9 cellular contexts compared by ENCODE assay signal in genomic region chr12:6338955-6339761, GRCh38. TPM values are rescaled to one million over a fixed set of nuclear protein-coding genes. Genes with fewer than 3 reads are reported as not detected.
A peak's percentile ranks its signal among the peaks of the same experiment; 100 is the strongest.
DNase-seq lines count a peak whose midpoint lies in the region; ATAC-seq lines count a peak whose summit lies in the region.
"Had no signal": no experiment of that assay in that cellular context is flagged by ENCODE, and none has a peak within 500 bp of the region (broad histone marks: within the 10 kb centered on the region; RNA-seq: fewer than 3 reads in every experiment).

No MANE protein-coding gene starts in this region.

- H3K36me3 ChIP-seq in BLaER1 treated with 17β-estradiol and CSF1 and Interleukin-3, amounts not matched to agents 10 nM and 100 nM: peaks cover 28 to 69% (median 52%) of the 10 kb centered on the region in 11 experiments

- peak overlapping the region; percentile 94 to 100 (median 98) for H3K9ac ChIP-seq in BLaER1 treated with 17β-estradiol and CSF1 and Interleukin-3, amounts not matched to agents 10 nM and 100 nM

- no peaks in the 10 kb centered on the region; a peak in 1 of 22 replicates for H3K27me3 ChIP-seq in BLaER1 treated with 17β-estradiol and CSF1 and Interleukin-3, amounts not matched to agents 10 nM and 100 nM
- no peaks in the 10 kb centered on the region for H3K27me3 ChIP-seq in mononuclear cell (ENCODE audit: insufficient read depth, low read length)

- no peaks in the 10 kb centered on the region for H3K9me3 ChIP-seq in BLaER1 treated with 17β-estradiol and CSF1 and Interleukin-3, amounts not matched to agents 10 nM and 100 nM (replicated peaks in 1 of 11)
- no peaks in the 10 kb centered on the region for H3K9me3 ChIP-seq in mononuclear cell (ENCODE audit: low read depth, low read length)

- H4K20me1 ChIP-seq in BLaER1 treated with 17β-estradiol and CSF1 and Interleukin-3, amounts not matched to agents 10 nM and 100 nM: peaks cover 61 to 75% (median 71%) of the 10 kb centered on the region in 11 experiments

- no peak for ATAC-seq in GM18909 (IDR thresholded peaks at IDR 0.05; ENCODE audit: poor library complexity, unreplicated experiment)

- DNase-seq in HUDEP-2 (lab: John Stamatoyannopoulos, UW; ENCODE audit: unreplicated experiment in 76 of 76) (no peak), RPMI8226 (no peak)
- DNase-seq: activated T-cell treated with anti-CD3 and anti-CD28 coated beads, Interleukin-2, amount 50 U/mL, for 1 hour; NCI-H446 had no signal

- peak overlapping the region; percentile 84 to 100 (median 97) for H3K4me3 ChIP-seq in BLaER1 treated with 17β-estradiol and CSF1 and Interleukin-3, amounts not matched to agents 10 nM and 100 nM
- peak overlapping the region; percentile 91 for H3K4me3 ChIP-seq in mononuclear cell (ENCODE audit: low read length)

- H3K4me1 ChIP-seq in BLaER1 treated with 17β-estradiol and CSF1 and Interleukin-3, amounts not matched to agents 10 nM and 100 nM: peaks cover 50 to 84% (median 72%) of the 10 kb centered on the region in 10 experiments
- peaks cover 81% of the 10 kb centered on the region for H3K4me1 ChIP-seq in mononuclear cell (ENCODE audit: insufficient read depth, low read length)

- H3K4me2 ChIP-seq in BLaER1 treated with 17β-estradiol and CSF1 and Interleukin-3, amounts not matched to agents 10 nM and 100 nM: peak overlapping the region; percentile 95 to 100 (median 99)

- H3K27ac ChIP-seq in BLaER1 treated with 17β-estradiol and CSF1 and Interleukin-3, amounts not matched to agents 10 nM and 100 nM: peak overlapping the region; percentile 94 to 100 (median 98); a peak in 21 of 22 replicates
- peak overlapping the region; percentile 82 for H3K27ac ChIP-seq in angular gyrus (ENCODE audit: low read depth, low read length)

RNA-seq across cellular contexts. Expression of gene TNFRSF1A, which starts 2.7 kb away (rescaled TPM):
- 75.2 TPM for total RNA-seq in mononuclear cell

RNA-seq across cellular contexts. Expression of gene PLEKHG6, which starts 28.7 kb away (rescaled TPM):
- not detected for total RNA-seq in mononuclear cell
- total RNA-seq: Daoy had no signal

RNA-seq across cellular contexts. Expression of gene SCNN1A, which starts 36.2 kb away (rescaled TPM):
- 1.2 TPM for total RNA-seq in mononuclear cell

RNA-seq across cellular contexts. Expression of gene LTBR, which starts 44.8 kb away (rescaled TPM):
- 29.8 TPM for total RNA-seq in mononuclear cell
